1 cellular context compared by ENCODE assay signal in the genomic region with DNA sequence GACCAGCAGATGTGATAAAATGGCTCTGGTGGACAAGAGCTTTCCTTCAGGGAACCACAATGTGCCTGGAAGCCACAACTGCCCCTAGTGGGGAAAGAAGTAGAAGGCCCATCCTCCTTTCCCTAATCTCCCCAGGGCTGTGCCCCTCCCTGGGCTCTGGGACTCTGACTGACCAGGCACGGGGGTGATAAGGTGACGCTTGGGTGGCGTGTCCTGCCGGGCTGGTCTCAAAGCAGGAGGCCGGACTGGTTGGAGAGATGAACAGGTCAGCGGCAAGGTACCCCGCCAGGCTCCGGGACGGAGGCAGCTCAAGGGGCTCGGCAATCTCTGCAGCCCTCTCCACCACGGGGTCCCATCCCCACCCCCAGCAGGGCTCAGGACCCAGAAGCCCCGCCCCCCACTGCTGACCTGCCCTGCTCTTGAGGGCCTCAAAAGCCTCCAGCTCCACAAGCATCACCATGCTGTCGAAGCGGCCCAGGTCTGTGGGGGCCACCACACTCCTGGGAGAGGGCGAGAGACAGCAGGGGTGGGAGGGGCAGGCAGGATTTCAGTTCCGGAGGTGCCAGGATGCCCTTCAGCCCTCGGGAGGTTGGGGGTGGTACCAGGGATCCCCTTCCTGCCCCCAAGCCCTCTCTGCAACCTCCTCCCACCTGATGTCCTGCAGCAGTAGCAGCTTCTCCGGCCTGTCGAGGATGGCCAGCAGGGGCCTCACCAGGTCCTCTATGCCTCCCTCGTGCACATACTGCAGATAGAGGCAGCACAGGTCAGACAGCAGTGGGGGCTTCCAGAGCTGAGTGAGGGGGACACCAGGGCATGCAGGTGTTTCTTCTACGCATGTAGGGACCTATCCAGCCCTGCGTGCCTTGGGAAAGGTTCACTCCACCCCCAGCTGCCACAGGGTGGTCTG.
A peak's percentile ranks its signal among the peaks of the same experiment; 100 is the strongest.
TF ChIP-seq lines count a peak whose summit lies in the region.

No MANE protein-coding gene starts in this region.

TF ChIP-seq in K562, 482 proteins besides CTCF, POLR2A, EP300 and RAD21 (continued from another document and continues in another):
- TF ChIP-seq PHF21A (IDR thresholded peaks at IDR 0.05; ENCODE audit: borderline replicate concordance, low read depth) (peak; percentile 59; the same call in 1 of the 2 replicates), MCM2 (IDR thresholded peaks at IDR 0.05; ENCODE audit: low read depth) (no peak), YY1 (IDR thresholded peaks at IDR 0.05; ENCODE audit: borderline replicate concordance in 1 of 3, control insufficient read depth in 1 of 3, extremely low read depth in 1 of 3, insufficient read depth in 3 of 3, insufficient read length in 1 of 3, insufficient replicate concordance in 2 of 3, low read depth in 1 of 3, low read length in 2 of 3) (peak in 1 of 3 experiments; percentile 53), DACH1 (IDR thresholded peaks at IDR 0.05; ENCODE audit: partially characterized antibody) (no peak), TAF1 (IDR thresholded peaks at IDR 0.05; ENCODE audit: control insufficient read depth, extremely low read depth, insufficient read depth, low read length, severe bottlenecking) (no peak), LCOR (CRISPR knock-in tag; IDR thresholded peaks at IDR 0.05) (no peak), NELFE (IDR thresholded peaks at IDR 0.05; ENCODE audit: insufficient read depth, insufficient read length) (no peak), ZNF431 (CRISPR knock-in tag; IDR thresholded peaks at IDR 0.05) (no peak), TEAD4 (IDR thresholded peaks at IDR 0.05; ENCODE audit: low read length) (peak; percentile 27; the same call in 1 of the 2 replicates), TEAD4 (CRISPR knock-in tag; IDR thresholded peaks at IDR 0.05; ENCODE audit: borderline replicate concordance) (no peak), POLR2B (IDR thresholded peaks at IDR 0.05; ENCODE audit: low read depth, partially characterized antibody) (no peak), FOXJ3 (CRISPR knock-in tag; IDR thresholded peaks at IDR 0.05) (no peak), HDAC1 (IDR thresholded peaks at IDR 0.05) (peak in 1 of 2 experiments; percentile 52; a peak in 1 of 4 replicates), NR1H2 (CRISPR knock-in tag; IDR thresholded peaks at IDR 0.05) (no peak), MTA3 (IDR thresholded peaks at IDR 0.05; ENCODE audit: borderline replicate concordance) (peak; percentile 36; the same call in 1 of the 2 replicates), CTBP1 (IDR thresholded peaks at IDR 0.05; ENCODE audit: borderline replicate concordance) (peak; percentile 72; the same call in 1 of the 2 replicates), SMARCE1 (IDR thresholded peaks at IDR 0.05) (no peak), NFIC (IDR thresholded peaks at IDR 0.05) (no peak), TOE1 (IDR thresholded peaks at IDR 0.05; ENCODE audit: borderline replicate concordance) (no peak), TOE1 (CRISPR knock-in tag; IDR thresholded peaks at IDR 0.05; ENCODE audit: borderline replicate concordance, low read depth) (no peak), KDM2B (CRISPR knock-in tag; IDR thresholded peaks at IDR 0.05) (no peak), GTF2F1 (IDR thresholded peaks at IDR 0.05; ENCODE audit: low read depth, low read length) (no peak), PTTG1 (tag; IDR thresholded peaks at IDR 0.05; ENCODE audit: low read depth) (no peak), RFX7 (CRISPR knock-in tag; IDR thresholded peaks at IDR 0.05) (no peak), NR4A1 (CRISPR knock-in tag; IDR thresholded peaks at IDR 0.05) (no peak), NR4A1 (tag; IDR thresholded peaks at IDR 0.05) (no peak), SAFB (IDR thresholded peaks at IDR 0.05; ENCODE audit: borderline replicate concordance, low read depth, low read length) (no peak), JUN (IDR thresholded peaks at IDR 0.05; ENCODE audit: borderline replicate concordance, low read depth, low read length) (no peak), JUN (CRISPR knock-in tag; IDR thresholded peaks at IDR 0.05; ENCODE audit: borderline replicate concordance) (no peak), FOXJ2 (tag; IDR thresholded peaks at IDR 0.05) (no peak), SOX6 (IDR thresholded peaks at IDR 0.05) (0 out of 2 replicates have a peak, but pooled peaks have one; percentile 25)
- TF ChIP-seq, protein P1, sequence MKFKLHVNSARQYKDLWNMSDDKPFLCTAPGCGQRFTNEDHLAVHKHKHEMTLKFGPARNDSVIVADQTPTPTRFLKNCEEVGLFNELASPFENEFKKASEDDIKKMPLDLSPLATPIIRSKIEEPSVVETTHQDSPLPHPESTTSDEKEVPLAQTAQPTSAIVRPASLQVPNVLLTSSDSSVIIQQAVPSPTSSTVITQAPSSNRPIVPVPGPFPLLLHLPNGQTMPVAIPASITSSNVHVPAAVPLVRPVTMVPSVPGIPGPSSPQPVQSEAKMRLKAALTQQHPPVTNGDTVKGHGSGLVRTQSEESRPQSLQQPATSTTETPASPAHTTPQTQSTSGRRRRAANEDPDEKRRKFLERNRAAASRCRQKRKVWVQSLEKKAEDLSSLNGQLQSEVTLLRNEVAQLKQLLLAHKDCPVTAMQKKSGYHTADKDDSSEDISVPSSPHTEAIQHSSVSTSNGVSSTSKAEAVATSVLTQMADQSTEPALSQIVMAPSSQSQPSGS (CRISPR knock-in tag; IDR thresholded peaks at IDR 0.05), result no peak
- TF ChIP-seq, protein P2, sequence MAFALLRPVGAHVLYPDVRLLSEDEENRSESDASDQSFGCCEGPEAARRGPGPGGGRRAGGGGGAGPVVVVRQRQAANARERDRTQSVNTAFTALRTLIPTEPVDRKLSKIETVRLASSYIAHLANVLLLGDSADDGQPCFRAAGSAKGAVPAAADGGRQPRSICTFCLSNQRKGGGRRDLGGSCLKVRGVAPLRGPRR (CRISPR knock-in tag; IDR thresholded peaks at IDR 0.05), result no peak
- TF ChIP-seq, protein P3, sequence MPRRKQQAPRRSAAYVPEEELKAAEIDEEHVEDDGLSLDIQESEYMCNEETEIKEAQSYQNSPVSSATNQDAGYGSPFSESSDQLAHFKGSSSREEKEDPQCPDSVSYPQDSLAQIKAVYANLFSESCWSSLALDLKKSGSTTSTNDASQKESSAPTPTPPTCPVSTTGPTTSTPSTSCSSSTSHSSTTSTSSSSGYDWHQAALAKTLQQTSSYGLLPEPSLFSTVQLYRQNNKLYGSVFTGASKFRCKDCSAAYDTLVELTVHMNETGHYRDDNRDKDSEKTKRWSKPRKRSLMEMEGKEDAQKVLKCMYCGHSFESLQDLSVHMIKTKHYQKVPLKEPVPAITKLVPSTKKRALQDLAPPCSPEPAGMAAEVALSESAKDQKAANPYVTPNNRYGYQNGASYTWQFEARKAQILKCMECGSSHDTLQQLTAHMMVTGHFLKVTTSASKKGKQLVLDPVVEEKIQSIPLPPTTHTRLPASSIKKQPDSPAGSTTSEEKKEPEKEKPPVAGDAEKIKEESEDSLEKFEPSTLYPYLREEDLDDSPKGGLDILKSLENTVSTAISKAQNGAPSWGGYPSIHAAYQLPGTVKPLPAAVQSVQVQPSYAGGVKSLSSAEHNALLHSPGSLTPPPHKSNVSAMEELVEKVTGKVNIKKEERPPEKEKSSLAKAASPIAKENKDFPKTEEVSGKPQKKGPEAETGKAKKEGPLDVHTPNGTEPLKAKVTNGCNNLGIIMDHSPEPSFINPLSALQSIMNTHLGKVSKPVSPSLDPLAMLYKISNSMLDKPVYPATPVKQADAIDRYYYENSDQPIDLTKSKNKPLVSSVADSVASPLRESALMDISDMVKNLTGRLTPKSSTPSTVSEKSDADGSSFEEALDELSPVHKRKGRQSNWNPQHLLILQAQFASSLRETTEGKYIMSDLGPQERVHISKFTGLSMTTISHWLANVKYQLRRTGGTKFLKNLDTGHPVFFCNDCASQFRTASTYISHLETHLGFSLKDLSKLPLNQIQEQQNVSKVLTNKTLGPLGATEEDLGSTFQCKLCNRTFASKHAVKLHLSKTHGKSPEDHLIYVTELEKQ (CRISPR knock-in tag; IDR thresholded peaks at IDR 0.05), result no peak
- TF ChIP-seq, protein P4, sequence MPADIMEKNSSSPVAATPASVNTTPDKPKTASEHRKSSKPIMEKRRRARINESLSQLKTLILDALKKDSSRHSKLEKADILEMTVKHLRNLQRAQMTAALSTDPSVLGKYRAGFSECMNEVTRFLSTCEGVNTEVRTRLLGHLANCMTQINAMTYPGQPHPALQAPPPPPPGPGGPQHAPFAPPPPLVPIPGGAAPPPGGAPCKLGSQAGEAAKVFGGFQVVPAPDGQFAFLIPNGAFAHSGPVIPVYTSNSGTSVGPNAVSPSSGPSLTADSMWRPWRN (IDR thresholded peaks at IDR 0.05; ENCODE audit: low read depth), result no peak
- TF ChIP-seq, protein P5, sequence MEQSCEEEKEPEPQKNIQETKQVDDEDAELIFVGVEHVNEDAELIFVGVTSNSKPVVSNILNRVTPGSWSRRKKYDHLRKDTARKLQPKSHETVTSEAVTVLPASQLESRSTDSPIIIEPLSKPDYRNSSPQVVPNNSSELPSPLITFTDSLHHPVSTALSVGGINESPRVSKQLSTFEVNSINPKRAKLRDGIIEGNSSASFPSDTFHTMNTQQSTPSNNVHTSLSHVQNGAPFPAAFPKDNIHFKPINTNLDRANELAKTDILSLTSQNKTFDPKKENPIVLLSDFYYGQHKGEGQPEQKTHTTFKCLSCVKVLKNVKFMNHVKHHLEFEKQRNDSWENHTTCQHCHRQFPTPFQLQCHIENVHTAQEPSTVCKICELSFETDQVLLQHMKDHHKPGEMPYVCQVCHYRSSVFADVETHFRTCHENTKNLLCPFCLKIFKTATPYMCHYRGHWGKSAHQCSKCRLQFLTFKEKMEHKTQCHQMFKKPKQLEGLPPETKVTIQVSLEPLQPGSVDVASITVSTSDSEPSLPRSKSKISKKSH (CRISPR knock-in tag; IDR thresholded peaks at IDR 0.05), result no peak
- TF ChIP-seq, protein P6, sequence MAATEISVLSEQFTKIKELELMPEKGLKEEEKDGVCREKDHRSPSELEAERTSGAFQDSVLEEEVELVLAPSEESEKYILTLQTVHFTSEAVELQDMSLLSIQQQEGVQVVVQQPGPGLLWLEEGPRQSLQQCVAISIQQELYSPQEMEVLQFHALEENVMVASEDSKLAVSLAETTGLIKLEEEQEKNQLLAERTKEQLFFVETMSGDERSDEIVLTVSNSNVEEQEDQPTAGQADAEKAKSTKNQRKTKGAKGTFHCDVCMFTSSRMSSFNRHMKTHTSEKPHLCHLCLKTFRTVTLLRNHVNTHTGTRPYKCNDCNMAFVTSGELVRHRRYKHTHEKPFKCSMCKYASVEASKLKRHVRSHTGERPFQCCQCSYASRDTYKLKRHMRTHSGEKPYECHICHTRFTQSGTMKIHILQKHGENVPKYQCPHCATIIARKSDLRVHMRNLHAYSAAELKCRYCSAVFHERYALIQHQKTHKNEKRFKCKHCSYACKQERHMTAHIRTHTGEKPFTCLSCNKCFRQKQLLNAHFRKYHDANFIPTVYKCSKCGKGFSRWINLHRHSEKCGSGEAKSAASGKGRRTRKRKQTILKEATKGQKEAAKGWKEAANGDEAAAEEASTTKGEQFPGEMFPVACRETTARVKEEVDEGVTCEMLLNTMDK (IDR thresholded peaks at IDR 0.05; ENCODE audit: borderline replicate concordance, insufficient read depth, low read depth, low read length, poor library complexity, severe bottlenecking), result peak; percentile 47
- TF ChIP-seq, protein P7, sequence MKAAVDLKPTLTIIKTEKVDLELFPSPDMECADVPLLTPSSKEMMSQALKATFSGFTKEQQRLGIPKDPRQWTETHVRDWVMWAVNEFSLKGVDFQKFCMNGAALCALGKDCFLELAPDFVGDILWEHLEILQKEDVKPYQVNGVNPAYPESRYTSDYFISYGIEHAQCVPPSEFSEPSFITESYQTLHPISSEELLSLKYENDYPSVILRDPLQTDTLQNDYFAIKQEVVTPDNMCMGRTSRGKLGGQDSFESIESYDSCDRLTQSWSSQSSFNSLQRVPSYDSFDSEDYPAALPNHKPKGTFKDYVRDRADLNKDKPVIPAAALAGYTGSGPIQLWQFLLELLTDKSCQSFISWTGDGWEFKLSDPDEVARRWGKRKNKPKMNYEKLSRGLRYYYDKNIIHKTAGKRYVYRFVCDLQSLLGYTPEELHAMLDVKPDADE (conservative IDR thresholded peaks at IDR 0.05; ENCODE audit: control insufficient read depth, low read depth, low read length), result no peak
- TF ChIP-seq, protein P8, sequence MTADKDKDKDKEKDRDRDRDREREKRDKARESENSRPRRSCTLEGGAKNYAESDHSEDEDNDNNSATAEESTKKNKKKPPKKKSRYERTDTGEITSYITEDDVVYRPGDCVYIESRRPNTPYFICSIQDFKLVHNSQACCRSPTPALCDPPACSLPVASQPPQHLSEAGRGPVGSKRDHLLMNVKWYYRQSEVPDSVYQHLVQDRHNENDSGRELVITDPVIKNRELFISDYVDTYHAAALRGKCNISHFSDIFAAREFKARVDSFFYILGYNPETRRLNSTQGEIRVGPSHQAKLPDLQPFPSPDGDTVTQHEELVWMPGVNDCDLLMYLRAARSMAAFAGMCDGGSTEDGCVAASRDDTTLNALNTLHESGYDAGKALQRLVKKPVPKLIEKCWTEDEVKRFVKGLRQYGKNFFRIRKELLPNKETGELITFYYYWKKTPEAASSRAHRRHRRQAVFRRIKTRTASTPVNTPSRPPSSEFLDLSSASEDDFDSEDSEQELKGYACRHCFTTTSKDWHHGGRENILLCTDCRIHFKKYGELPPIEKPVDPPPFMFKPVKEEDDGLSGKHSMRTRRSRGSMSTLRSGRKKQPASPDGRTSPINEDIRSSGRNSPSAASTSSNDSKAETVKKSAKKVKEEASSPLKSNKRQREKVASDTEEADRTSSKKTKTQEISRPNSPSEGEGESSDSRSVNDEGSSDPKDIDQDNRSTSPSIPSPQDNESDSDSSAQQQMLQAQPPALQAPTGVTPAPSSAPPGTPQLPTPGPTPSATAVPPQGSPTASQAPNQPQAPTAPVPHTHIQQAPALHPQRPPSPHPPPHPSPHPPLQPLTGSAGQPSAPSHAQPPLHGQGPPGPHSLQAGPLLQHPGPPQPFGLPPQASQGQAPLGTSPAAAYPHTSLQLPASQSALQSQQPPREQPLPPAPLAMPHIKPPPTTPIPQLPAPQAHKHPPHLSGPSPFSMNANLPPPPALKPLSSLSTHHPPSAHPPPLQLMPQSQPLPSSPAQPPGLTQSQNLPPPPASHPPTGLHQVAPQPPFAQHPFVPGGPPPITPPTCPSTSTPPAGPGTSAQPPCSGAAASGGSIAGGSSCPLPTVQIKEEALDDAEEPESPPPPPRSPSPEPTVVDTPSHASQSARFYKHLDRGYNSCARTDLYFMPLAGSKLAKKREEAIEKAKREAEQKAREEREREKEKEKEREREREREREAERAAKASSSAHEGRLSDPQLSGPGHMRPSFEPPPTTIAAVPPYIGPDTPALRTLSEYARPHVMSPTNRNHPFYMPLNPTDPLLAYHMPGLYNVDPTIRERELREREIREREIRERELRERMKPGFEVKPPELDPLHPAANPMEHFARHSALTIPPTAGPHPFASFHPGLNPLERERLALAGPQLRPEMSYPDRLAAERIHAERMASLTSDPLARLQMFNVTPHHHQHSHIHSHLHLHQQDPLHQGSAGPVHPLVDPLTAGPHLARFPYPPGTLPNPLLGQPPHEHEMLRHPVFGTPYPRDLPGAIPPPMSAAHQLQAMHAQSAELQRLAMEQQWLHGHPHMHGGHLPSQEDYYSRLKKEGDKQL (CRISPR knock-in tag; IDR thresholded peaks at IDR 0.05; ENCODE audit: borderline replicate concordance), result no peak
- TF ChIP-seq, protein P9, sequence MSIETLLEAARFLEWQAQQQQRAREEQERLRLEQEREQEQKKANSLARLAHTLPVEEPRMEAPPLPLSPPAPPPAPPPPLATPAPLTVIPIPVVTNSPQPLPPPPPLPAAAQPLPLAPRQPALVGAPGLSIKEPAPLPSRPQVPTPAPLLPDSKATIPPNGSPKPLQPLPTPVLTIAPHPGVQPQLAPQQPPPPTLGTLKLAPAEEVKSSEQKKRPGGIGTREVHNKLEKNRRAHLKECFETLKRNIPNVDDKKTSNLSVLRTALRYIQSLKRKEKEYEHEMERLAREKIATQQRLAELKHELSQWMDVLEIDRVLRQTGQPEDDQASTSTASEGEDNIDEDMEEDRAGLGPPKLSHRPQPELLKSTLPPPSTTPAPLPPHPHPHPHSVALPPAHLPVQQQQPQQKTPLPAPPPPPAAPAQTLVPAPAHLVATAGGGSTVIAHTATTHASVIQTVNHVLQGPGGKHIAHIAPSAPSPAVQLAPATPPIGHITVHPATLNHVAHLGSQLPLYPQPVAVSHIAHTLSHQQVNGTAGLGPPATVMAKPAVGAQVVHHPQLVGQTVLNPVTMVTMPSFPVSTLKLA (conservative IDR thresholded peaks at IDR 0.05), result peak; percentile 47 to 51; a peak in 2 of 4 replicates
